In the genomic region with DNA sequence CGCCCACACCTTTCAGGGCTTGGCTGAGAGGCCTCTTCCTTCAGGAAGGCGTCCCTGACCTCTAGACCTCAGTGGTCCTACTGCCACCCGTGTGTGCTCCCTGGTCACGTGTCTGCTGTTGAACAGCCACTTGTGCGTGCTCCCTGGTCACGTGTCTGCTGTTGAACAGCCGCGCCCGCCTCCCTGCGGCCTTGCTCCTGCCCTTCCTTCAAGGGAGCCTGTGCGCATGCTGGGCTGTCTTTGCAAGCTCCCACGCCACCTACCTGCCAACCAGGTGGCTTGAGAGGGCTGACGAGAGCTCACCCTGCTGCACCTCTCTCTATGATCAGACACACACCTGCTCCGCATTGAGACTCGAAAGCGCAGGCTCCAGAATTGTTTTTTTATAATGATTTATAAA, we compare ENCODE assay signal across 30 cellular contexts.
DNase-seq lines count a peak whose midpoint lies in the region; ATAC-seq and TF ChIP-seq lines count a peak whose summit lies in the region.
"Had no signal": no experiment of that assay in that cellular context is flagged by ENCODE, and none has a peak within 500 bp of the region (broad histone marks: within the 10 kb centered on the region; RNA-seq: fewer than 3 reads in every experiment).

No MANE protein-coding gene starts in this region.

- no peaks in the 10 kb centered on the region; the same call in 1 of the 2 replicates for H3K27me3 ChIP-seq in H9 (ENCODE audit: insufficient read depth, low read length)
- peaks cover 0 to 13% of the 10 kb centered on the region in 2 donors for H3K27me3 ChIP-seq in breast epithelium
- H3K27me3 ChIP-seq: colonic mucosa, ovary, Peyer's patch had no signal

- no peak overlapping the region for H3K23ac ChIP-seq in H9 (ENCODE audit: insufficient read length, low read depth, low read length)

- no peak overlapping the region for H3K4me3 Mint-ChIP-seq in H9
- H3K4me3 Mint-ChIP-seq in activated CD8-positive, alpha-beta T cell treated with anti-CD3 and anti-CD28 coated beads for 36 hours: no peak overlapping the region
- H3K4me3 Mint-ChIP-seq: activated CD4-positive, alpha-beta T cell treated with anti-CD3 and anti-CD28 coated beads, Interleukin-2, amount 10 ng/mL, durations not matched to agents 24 days and 14 days; activated naive CD8-positive, alpha-beta T cell; activated T-cell treated with anti-CD3 and anti-CD28 coated beads, Interleukin-2, amount 50 U/mL, for 24 hours; B cell; CD8-positive, alpha-beta memory T cell; memory B cell; nephron progenitor cell; stimulated activated effector memory CD8-positive, alpha-beta T cell treated with anti-CD3 and anti-CD28 coated beads, Interleukin-12 subunit alpha, Interleukin-12 subunit beta, amount 100 ng/mL, for 72 hours had no signal

- no peak overlapping the region for H2AFZ ChIP-seq in H9 (ENCODE audit: low read length)

- POLR2A ChIA-PET in activated CD8-positive, alpha-beta T cell treated with anti-CD3 and anti-CD28 coated beads for 36 hours (lab: Charles Lee): no interaction called here

- no peak overlapping the region for H2BK20ac ChIP-seq in H9 (ENCODE audit: low read depth, low read length, poor library complexity, severe bottlenecking)

- H3K27ac Mint-ChIP-seq in H9: no peak overlapping the region
- H3K27ac Mint-ChIP-seq in activated CD8-positive, alpha-beta T cell treated with anti-CD3 and anti-CD28 coated beads for 36 hours: no peak overlapping the region
- H3K27ac Mint-ChIP-seq: activated CD4-positive, alpha-beta T cell treated with anti-CD3 and anti-CD28 coated beads, Interleukin-2, amount 10 ng/mL, durations not matched to agents 24 days and 14 days; activated naive CD8-positive, alpha-beta T cell; activated T-cell treated with anti-CD3 and anti-CD28 coated beads, Interleukin-2, amount 50 U/mL, for 24 hours; B cell; memory B cell; nephron progenitor cell; stimulated activated effector memory CD8-positive, alpha-beta T cell treated with anti-CD3 and anti-CD28 coated beads, Interleukin-12 subunit alpha, Interleukin-12 subunit beta, amount 100 ng/mL, for 72 hours had no signal

- no peak overlapping the region for H2BK12ac ChIP-seq in H9 (ENCODE audit: insufficient read length, low read depth, low read length)

- H3K36me3 ChIP-seq in breast epithelium: no peaks in the 10 kb centered on the region
- H3K36me3 ChIP-seq: colonic mucosa, left lung, ovary, Peyer's patch, WERI-Rb-1 had no signal

- no peaks in the 10 kb centered on the region for H3K4me1 ChIP-seq in H9 (ENCODE audit: insufficient read depth, low read length)
- no peaks in the 10 kb centered on the region for H3K4me1 ChIP-seq in breast epithelium
- H3K4me1 ChIP-seq: colonic mucosa, left lung, Peyer's patch had no signal

- no peak overlapping the region for H2BK120ac ChIP-seq in H9 (ENCODE audit: low read depth, low read length, poor library complexity, severe bottlenecking)

- H3K27ac ChIP-seq in H9 (ENCODE audit: insufficient read length, low read depth, low read length) (no peak overlapping the region), breast epithelium (no peak overlapping the region)
- H3K27ac ChIP-seq: colonic mucosa, epithelial cell of prostate, left lung, ovary, Peyer's patch, WERI-Rb-1 had no signal

- peaks cover 3% of the 10 kb centered on the region for H4K20me1 ChIP-seq in H9 (ENCODE audit: control insufficient read depth, insufficient read depth, insufficient read length)

- no peak overlapping the region for H3T11ph ChIP-seq in H9 (ENCODE audit: low read length)

- no peaks in the 10 kb centered on the region for H3K23me2 ChIP-seq in H9 (ENCODE audit: insufficient read length, low read depth, low read length, poor library complexity, severe bottlenecking)

- H4K8ac ChIP-seq in H9 (replicated peaks; ENCODE audit: insufficient read length, low read depth, low read length): no peak overlapping the region

- H4K5ac ChIP-seq in H9 (ENCODE audit: insufficient read length, low read depth, low read length): no peak overlapping the region

- H2BK15ac ChIP-seq in H9 (ENCODE audit: low read depth, low read length): no peak overlapping the region

- no peak overlapping the region for H3K56ac ChIP-seq in H9 (ENCODE audit: insufficient read length, low read depth, low read length)

- no peak overlapping the region for H2BK5ac ChIP-seq in H9 (ENCODE audit: insufficient read length, low read length)

- H2AK5ac ChIP-seq in H9 (ENCODE audit: insufficient read length, low read length): no peak overlapping the region

- ATAC-seq in esophagus mucosa (peak; percentile 54), HG02610 (IDR thresholded peaks at IDR 0.05; ENCODE audit: unreplicated experiment) (no peak)
- ATAC-seq in activated CD8-positive, alpha-beta T cell treated with anti-CD3 and anti-CD28 coated beads for 36 hours: no peak
- ATAC-seq: left lung; stimulated activated effector memory CD8-positive, alpha-beta T cell treated with anti-CD3 and anti-CD28 coated beads, Interleukin-12 subunit alpha, Interleukin-12 subunit beta, amount 100 ng/mL, for 72 hours had no signal

- CTCF ChIA-PET in activated CD8-positive, alpha-beta T cell treated with anti-CD3 and anti-CD28 coated beads for 36 hours (lab: Charles Lee): interaction anchor here (1.0 to 1.9 kb wide), 2 partner anchors 243 to 259 kb away, joined by 3 to 6 read pairs; no protein-coding TSS in a partner anchor

- DNase-seq in COR-L47 (lab: John Stamatoyannopoulos, UW) (peak; percentile 5), H9 (peak; percentile 46), NCI-H774 (lab: John Stamatoyannopoulos, UW) (peak; percentile 36), breast epithelium (ENCODE audit: low spot score in 2 of 2) (no peak), SIG-M5 (lab: John Stamatoyannopoulos, UW) (no peak)
- DNase-seq in activated CD8-positive, alpha-beta T cell treated with anti-CD3 and anti-CD28 coated beads for 36 hours: no peak
- DNase-seq: ACHN; activated CD4-positive, alpha-beta T cell treated with anti-CD3 and anti-CD28 coated beads, Interleukin-2, amount 10 ng/mL, durations not matched to agents 24 days and 14 days; activated effector memory CD4-positive, alpha-beta T cell treated with anti-CD3 and anti-CD28 coated beads, Interleukin-2, amount 50 U/mL, for 16 hours; activated T-cell treated with anti-CD3 and anti-CD28 coated beads, Interleukin-2, amount 50 U/mL, for 24 hours; CD8-positive, alpha-beta memory T cell; colonic mucosa; effector CD4-positive, alpha-beta T cell; GDM1; NCI-H1417 treated with DMSO at 0.1 percent for 48 hours; NCI-H2029 treated with DMSO at 0.1 percent for 48 hours; nephron progenitor cell; ovary; Peyer's patch; stimulated activated CD4-positive, alpha-beta T cell treated with anti-CD3 and anti-CD28 coated beads, Interleukin-15, amount 100 ng/mL, for 24 hours; SW 1271; WERI-Rb-1 had no signal

- H3K18ac ChIP-seq in H9 (ENCODE audit: insufficient read length, low read depth, low read length): no peak overlapping the region

- H3K4me3 ChIP-seq in breast epithelium: no peak overlapping the region
- H3K4me3 ChIP-seq: colonic mucosa, left lung, ovary, Peyer's patch had no signal

- no peak overlapping the region for H3K4ac ChIP-seq in H9 (ENCODE audit: low read depth, low read length)

- H3K14ac ChIP-seq in H9 (ENCODE audit: insufficient read depth, low read length): no peak overlapping the region

- peaks cover 0 to 18% of the 10 kb centered on the region in 2 experiments; a peak in 2 of 5 replicates for H3K9me3 Mint-ChIP-seq in H9
- H3K9me3 Mint-ChIP-seq in activated CD8-positive, alpha-beta T cell treated with anti-CD3 and anti-CD28 coated beads for 36 hours: peaks cover 7% of the 10 kb centered on the region
- H3K9me3 Mint-ChIP-seq: nephron progenitor cell had no signal

- H3K9me3 ChIP-seq in H9 (ENCODE audit: control insufficient read depth, low read depth, low read length) (no peaks in the 10 kb centered on the region), breast epithelium (peaks cover 0 to 4% of the 10 kb centered on the region in 2 donors)
- H3K9me3 ChIP-seq: colonic mucosa, left lung, ovary, Peyer's patch had no signal

- no peaks in the 10 kb centered on the region for H3K79me1 ChIP-seq in H9 (ENCODE audit: insufficient read depth, low read depth, low read length, poor library complexity, severe bottlenecking)

- H3K36me3 Mint-ChIP-seq in H9 (ENCODE audit: insufficient read depth in 1 of 3, low read depth in 3 of 3): no peaks in the 10 kb centered on the region; a peak in 1 of 7 replicates
- H3K36me3 Mint-ChIP-seq in activated CD8-positive, alpha-beta T cell treated with anti-CD3 and anti-CD28 coated beads for 36 hours (ENCODE audit: low read depth): no peaks in the 10 kb centered on the region
- H3K36me3 Mint-ChIP-seq: activated naive CD8-positive, alpha-beta T cell; CD8-positive, alpha-beta memory T cell; memory B cell had no signal

- TF ChIP-seq CTCF in H9 (conservative IDR thresholded peaks at IDR 0.05) (no peak), breast epithelium (IDR thresholded peaks at IDR 0.05) (no peak)
- no peak for TF ChIP-seq CTCF in activated CD8-positive, alpha-beta T cell treated with anti-CD3 and anti-CD28 coated beads for 36 hours (IDR thresholded peaks at IDR 0.05)

- peaks cover 40% of the 10 kb centered on the region for H3K27me3 Mint-ChIP-seq in H9 (ENCODE audit: low read depth)
- H3K27me3 Mint-ChIP-seq in activated CD8-positive, alpha-beta T cell treated with anti-CD3 and anti-CD28 coated beads for 36 hours: peaks cover 11% of the 10 kb centered on the region

- H3K4me2 ChIP-seq in H9 (ENCODE audit: insufficient read depth, insufficient read length, low read length): no peak overlapping the region

- intact Hi-C loops in breast epithelium (cut with DNase I; ENCODE audit: low total_unique reads): no loop called here
- intact Hi-C loops in activated CD8-positive, alpha-beta T cell treated with anti-CD3 and anti-CD28 coated beads for 36 hours (cut with micrococcal nuclease): no loop called here

- peaks cover 2 to 6% of the 10 kb centered on the region in 2 experiments; a peak in 3 of 4 replicates for H3K4me1 Mint-ChIP-seq in H9
- H3K4me1 Mint-ChIP-seq in activated CD8-positive, alpha-beta T cell treated with anti-CD3 and anti-CD28 coated beads for 36 hours (ENCODE audit: low read depth): peaks cover 7% of the 10 kb centered on the region

- H3K79me2 ChIP-seq in H9 (ENCODE audit: insufficient read depth, low read length): no peaks in the 10 kb centered on the region

- no peak overlapping the region for H3K9ac ChIP-seq in H9 (ENCODE audit: extremely low read depth, insufficient read length, low read length)

- WGBS in H9 (ENCODE audit: extremely low coverage, insufficient read length, low lambda C conversion rate): no CpG with 5 or more reads among the region's 16 CpGs

- TF ChIP-seq POLR2A in breast epithelium (IDR thresholded peaks at IDR 0.05): no peak

- no peak overlapping the region for H4K91ac ChIP-seq in H9 (ENCODE audit: insufficient read length, low read depth, low read length)

Comparison
In these comparisons a context has a peak if more than half of its experiments do, and no peak if none do; other contexts are left out.
1. DNase-seq: peak in COR-L47 (single experiment), H9 (single experiment) and NCI-H774 (single experiment); none in breast epithelium (0 of 2), SIG-M5 (single experiment) and activated CD8-positive, alpha-beta T cell treated with anti-CD3 and anti-CD28 coated beads for 36 hours (single experiment).